20 cellular contexts compared by ENCODE assay signal in the genomic region with DNA sequence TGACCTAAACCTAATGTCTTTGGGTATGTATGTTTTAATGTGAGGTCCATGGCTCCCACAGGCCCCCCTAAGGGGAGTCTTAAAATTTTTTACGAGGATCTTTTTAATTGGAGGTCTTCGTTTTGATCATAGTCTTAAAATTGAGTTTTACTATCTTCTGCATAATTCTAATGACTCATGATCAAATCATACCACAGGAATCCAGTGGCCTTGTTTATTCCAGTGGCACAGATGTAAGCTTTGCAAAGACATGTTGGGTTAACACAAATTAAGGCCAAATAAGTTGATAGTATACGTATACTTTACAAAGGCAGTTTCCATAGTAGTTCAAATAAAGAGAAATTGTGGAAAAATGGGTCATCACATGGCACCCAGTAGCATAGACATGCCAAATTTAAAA. TPM values are rescaled to one million over a fixed set of nuclear protein-coding genes. Genes with fewer than 3 reads are reported as not detected.
DNase-seq lines count a peak whose midpoint lies in the region; ATAC-seq, FAIRE-seq and TF ChIP-seq lines count a peak whose summit lies in the region.
"Had no signal": no experiment of that assay in that cellular context is flagged by ENCODE, and none has a peak within 500 bp of the region (broad histone marks: within the 10 kb centered on the region; RNA-seq: fewer than 3 reads in every experiment).

No MANE protein-coding gene starts in this region.

- H3K36me3 ChIP-seq in PC-9 (ENCODE audit: low read depth), result no peaks in the 10 kb centered on the region
- no peaks in the 10 kb centered on the region for H3K36me3 ChIP-seq in endothelial cell of umbilical vein (ENCODE audit: control insufficient read depth in 2 of 2, extremely low read depth in 1 of 2, insufficient read depth in 2 of 2, low read length in 2 of 2)
- H3K36me3 ChIP-seq in osteoblast (ENCODE audit: insufficient read depth, low read length), result no peaks in the 10 kb centered on the region
- no peaks in the 10 kb centered on the region for H3K36me3 ChIP-seq in tibial nerve
- no peaks in the 10 kb centered on the region for H3K36me3 ChIP-seq in gastrocnemius medialis
- no peaks in the 10 kb centered on the region for H3K36me3 ChIP-seq in hepatocyte (replicated peaks; ENCODE audit: insufficient read depth, low read depth)
- H3K36me3 ChIP-seq: spleen, upper lobe of left lung had no signal

- ATAC-seq in HG03108 (IDR thresholded peaks at IDR 0.05; ENCODE audit: unreplicated experiment) (no peak), gastrocnemius medialis (no peak)
- ATAC-seq: activated naive CD4-positive, alpha-beta T cell treated with anti-CD3 and anti-CD28 coated beads, Interleukin-2, amount 50 U/mL, for 72 hours; left colon had no signal

- CTCF ChIA-PET in PC-9 (lab: Charles Lee), result no interaction called here
- CTCF ChIA-PET in endothelial cell of umbilical vein (lab: Charles Lee), result interaction anchor here (0.8 kb wide), 1 partner anchor 238 kb away, joined by 3 read pairs; no protein-coding TSS in a partner anchor

- H3K4me2 ChIP-seq in PC-9 (0 out of 2 replicates have a peak overlapping the region, but pooled peaks have one; percentile 10), endothelial cell of umbilical vein (ENCODE audit: insufficient read depth, low read length) (no peak overlapping the region), osteoblast (ENCODE audit: insufficient read depth, low read length) (peak overlapping the region; percentile 14), hepatocyte (no peak overlapping the region)

- BruUV-seq in PC-9 (replicated peaks; lab: Mats Ljungman, UMichigan) (no TSS peak), endothelial cell of umbilical vein (replicated peaks; lab: Mats Ljungman, UMichigan) (no TSS peak)

- intact Hi-C loops in PC-9 (cut with micrococcal nuclease; ENCODE audit: unreplicated experiment) (no loop called here), endothelial cell of umbilical vein (cut with micrococcal nuclease) (no loop called here), gastrocnemius medialis (cut with DNase I; ENCODE audit: low total_unique reads) (no loop called here)

- peaks cover 12% of the 10 kb centered on the region; the same call in 1 of the 2 replicates for H3K9me3 ChIP-seq in PC-9 (ENCODE audit: insufficient read depth, low read depth)
- no peaks in the 10 kb centered on the region for H3K9me3 ChIP-seq in endothelial cell of umbilical vein (replicated peaks; ENCODE audit: control insufficient read depth, insufficient read depth, low read length)
- no peaks in the 10 kb centered on the region for H3K9me3 ChIP-seq in osteoblast (ENCODE audit: low read depth, low read length)
- no peaks in the 10 kb centered on the region for H3K9me3 ChIP-seq in tibial nerve
- H3K9me3 ChIP-seq in gastrocnemius medialis, result no peaks in the 10 kb centered on the region
- H3K9me3 ChIP-seq in hepatocyte (ENCODE audit: low read depth), result no peaks in the 10 kb centered on the region
- H3K9me3 ChIP-seq: spleen, upper lobe of left lung had no signal

- H3K4me1 ChIP-seq in PC-9 (replicated peaks; ENCODE audit: insufficient read depth), result peaks cover 20% of the 10 kb centered on the region
- H3K4me1 ChIP-seq in endothelial cell of umbilical vein (ENCODE audit: control insufficient read depth, extremely low read depth, insufficient read depth, low read length), result peaks cover 6% of the 10 kb centered on the region
- peaks cover 53% of the 10 kb centered on the region for H3K4me1 ChIP-seq in osteoblast (ENCODE audit: insufficient read depth, low read length)
- peaks cover 0 to 29% (median 0%) of the 10 kb centered on the region in 4 donors for H3K4me1 ChIP-seq in tibial nerve
- H3K4me1 ChIP-seq in gastrocnemius medialis, result no peaks in the 10 kb centered on the region
- no peaks in the 10 kb centered on the region for H3K4me1 ChIP-seq in hepatocyte (ENCODE audit: insufficient read depth)

- peak; percentile 82 for DNase-seq in EL
- peak in 1 of 2 experiments; percentile 54 for DNase-seq in PC-9
- DNase-seq in endothelial cell of umbilical vein (ENCODE audit: low read depth, low spot score), result no peak
- peak; percentile 38 for DNase-seq in osteoblast (ENCODE audit: insufficient read length, low spot score, missing footprints)
- no peak for DNase-seq in tibial nerve (ENCODE audit: low spot score in 2 of 2)
- DNase-seq in gastrocnemius medialis, result no peak
- no peak for DNase-seq in hepatocyte (ENCODE audit: low spot score)
- DNase-seq: activated CD4-positive, alpha-beta T cell treated with anti-CD3 and anti-CD28 coated beads for 48 hours; CD4-positive, alpha-beta T cell; cerebellar nuclear complex; hippocampal formation; left colon; SHP77; spleen; stimulated activated naive CD4-positive, alpha-beta T cell; T-helper 9 cell; upper lobe of left lung had no signal

- no peaks in the 10 kb centered on the region for H3K79me2 ChIP-seq in PC-9 (ENCODE audit: low read depth)
- no peaks in the 10 kb centered on the region for H3K79me2 ChIP-seq in endothelial cell of umbilical vein (ENCODE audit: control insufficient read depth, insufficient read depth, low read length)
- H3K79me2 ChIP-seq in osteoblast (ENCODE audit: insufficient read depth, low read length), result no peaks in the 10 kb centered on the region
- H3K79me2 ChIP-seq in hepatocyte, result no peaks in the 10 kb centered on the region

- H3K27ac ChIP-seq in PC-9, result no peak overlapping the region
- H3K27ac ChIP-seq in endothelial cell of umbilical vein (ENCODE audit: insufficient read depth, low read depth, low read length), result no peak overlapping the region
- H3K27ac ChIP-seq in osteoblast (ENCODE audit: low read depth, low read length), result peak overlapping the region; percentile 68
- H3K27ac ChIP-seq in tibial nerve, result no peak overlapping the region
- H3K27ac ChIP-seq in gastrocnemius medialis, result no peak overlapping the region
- H3K27ac ChIP-seq in hepatocyte, result no peak overlapping the region
- H3K27ac ChIP-seq: spleen, upper lobe of left lung had no signal

- peaks cover 3% of the 10 kb centered on the region; the same call in 1 of the 2 replicates for H3F3A ChIP-seq in PC-9 (ENCODE audit: insufficient read depth, low read depth)

- no peak overlapping the region for H3K9ac ChIP-seq in endothelial cell of umbilical vein (replicated peaks; ENCODE audit: extremely low read depth, insufficient read depth, low read length)

- no peak for TF ChIP-seq EP300 in tibial nerve (IDR thresholded peaks at IDR 0.05)

- in situ Hi-C loops in gastrocnemius medialis (cut with MboI; ENCODE audit: low sequenced_read_pairs in 4 of 4), result no loop called here

- dilution Hi-C loops in endothelial cell of umbilical vein (cut with MboI; ENCODE audit: extremely low pct_ligation_motif_present, low sequenced_read_pairs), result no loop called here

- TF ChIP-seq CTCF in PC-9 (conservative IDR thresholded peaks at IDR 0.05) (no peak), endothelial cell of umbilical vein (IDR thresholded peaks at IDR 0.05; ENCODE audit: extremely low read depth in 1 of 2, insufficient read depth in 1 of 2, low read depth in 1 of 2, low read length in 2 of 2) (no peak), osteoblast (IDR thresholded peaks at IDR 0.05; ENCODE audit: extremely low read depth, low read depth, low read length) (no peak), tibial nerve (IDR thresholded peaks at IDR 0.05) (no peak), gastrocnemius medialis (IDR thresholded peaks at IDR 0.05 in 4 of 5, conservative IDR thresholded peaks at IDR 0.05 in 1 of 5) (no peak), hepatocyte (IDR thresholded peaks at IDR 0.05; ENCODE audit: poor library complexity) (no peak)

- POLR2A ChIA-PET in PC-9 (lab: Charles Lee; ENCODE audit: unreplicated experiment) (no interaction called here), endothelial cell of umbilical vein (lab: Charles Lee) (no interaction called here)

- H3K9me2 ChIP-seq in PC-9 (ENCODE audit: insufficient read depth), result no peaks in the 10 kb centered on the region
- H3K9me2 ChIP-seq in hepatocyte (replicated peaks; ENCODE audit: insufficient read depth), result no peaks in the 10 kb centered on the region

- TF ChIP-seq POLR2A in endothelial cell of umbilical vein (IDR thresholded peaks at IDR 0.05; ENCODE audit: low read depth, low read length) (no peak), tibial nerve (IDR thresholded peaks at IDR 0.05) (no peak), gastrocnemius medialis (IDR thresholded peaks at IDR 0.05) (no peak)

- no peak overlapping the region for H2AFZ ChIP-seq in PC-9
- no peak overlapping the region for H2AFZ ChIP-seq in endothelial cell of umbilical vein (ENCODE audit: low read depth, low read length)
- H2AFZ ChIP-seq in osteoblast (ENCODE audit: low read length), result no peak overlapping the region
- H2AFZ ChIP-seq in hepatocyte, result no peak overlapping the region

- H4K20me1 ChIP-seq in PC-9 (ENCODE audit: insufficient read depth), result no peaks in the 10 kb centered on the region
- no peaks in the 10 kb centered on the region for H4K20me1 ChIP-seq in endothelial cell of umbilical vein (replicated peaks; ENCODE audit: control insufficient read depth, extremely low read depth, insufficient read depth, low read length)
- no peaks in the 10 kb centered on the region for H4K20me1 ChIP-seq in osteoblast (ENCODE audit: insufficient read depth, low read length)
- no peaks in the 10 kb centered on the region for H4K20me1 ChIP-seq in hepatocyte (ENCODE audit: insufficient read depth, poor library complexity, severe bottlenecking)

- FAIRE-seq in endothelial cell of umbilical vein (lab: Jason Lieb, UNC), result no peak

- H3K27me3 ChIP-seq in PC-9 (ENCODE audit: insufficient read depth, low read depth) (no peaks in the 10 kb centered on the region), endothelial cell of umbilical vein (ENCODE audit: control insufficient read depth in 2 of 2, insufficient read depth in 2 of 2, low read length in 2 of 2) (peaks cover 5 to 12% of the 10 kb centered on the region in 2 experiments), osteoblast (ENCODE audit: insufficient read depth, low read length) (no peaks in the 10 kb centered on the region), tibial nerve (no peaks in the 10 kb centered on the region), gastrocnemius medialis (no peaks in the 10 kb centered on the region), hepatocyte (no peaks in the 10 kb centered on the region)
- H3K27me3 ChIP-seq: upper lobe of left lung had no signal

- WGBS in tibial nerve, 2 donors, result 88 to 92% methylated on average over 3 of the region's 3 CpGs
- WGBS in hepatocyte (ENCODE audit: low lambda C conversion rate, missing lambda C conversion rate), result 66% methylated on average over 3 of the region's 3 CpGs

- H3K4me3 ChIP-seq in PC-9 (no peak overlapping the region), endothelial cell of umbilical vein (replicated peaks in 1 of 3; ENCODE audit: insufficient read depth in 1 of 3, low read depth in 1 of 3, low read length in 3 of 3) (no peak overlapping the region), osteoblast (ENCODE audit: insufficient read depth, low read length) (no peak overlapping the region), tibial nerve (no peak overlapping the region), gastrocnemius medialis (no peak overlapping the region), hepatocyte (no peak overlapping the region)
- H3K4me3 ChIP-seq: spleen, upper lobe of left lung had no signal

- no peaks in the 10 kb centered on the region for H3K9me1 ChIP-seq in endothelial cell of umbilical vein (replicated peaks; ENCODE audit: control insufficient read depth, extremely low read depth, insufficient read depth, low read length)

RNA-seq across cellular contexts. Expression of gene FJX1, which starts 33.9 kb away (rescaled TPM):
- 14.8 and 17.5 TPM in 2 replicates for total RNA-seq in PC-9 (2021)
- 23.7 and 26.6 TPM in 2 replicates for total RNA-seq in endothelial cell of umbilical vein
- 9.2 and 11.1 TPM in 2 replicates for polyA plus RNA-seq in endothelial cell of umbilical vein
- 7.3 and 8.4 TPM in 2 replicates for polyA plus RNA-seq in endothelial cell of umbilical vein (2011; cell fraction: cytosol; rRNA removed)
- polyA plus RNA-seq in endothelial cell of umbilical vein (2011; cell fraction: nucleus; rRNA removed), result 7.5 and 9.6 TPM in 2 replicates
- 14.5 and 18.8 TPM in 2 replicates for polyA plus RNA-seq in endothelial cell of umbilical vein (2012)
- polyA minus RNA-seq in endothelial cell of umbilical vein, result 5.2 and 5.7 TPM in 2 replicates
- 5.5 TPM for polyA minus RNA-seq in endothelial cell of umbilical vein (2011; cell fraction: cytosol; rRNA and poly(A)+ RNA removed)
- 3.9 and 8.0 TPM in 2 replicates for polyA minus RNA-seq in endothelial cell of umbilical vein (2011; cell fraction: nucleus; rRNA and poly(A)+ RNA removed)
- 10.3 and 13.8 TPM in 2 replicates for total RNA-seq in osteoblast
- 1 to 10 TPM; 1.5 to 7.2 (median 4.9) TPM for total RNA-seq in tibial nerve
- 10 to 100 TPM in 1 of 4 donors, 1 to 10 TPM in 3; 1.5 to 10.8 (median 2.0) TPM for total RNA-seq in gastrocnemius medialis
- 12.4 and 13.5 TPM in 2 replicates for total RNA-seq in hepatocyte
- 29.0 and 34.8 TPM in 2 replicates for polyA plus RNA-seq in hepatocyte
- total RNA-seq: CD4-positive, alpha-beta T cell had no signal

RNA-seq across cellular contexts. Expression of gene PAMR1, which starts 58.9 kb away (rescaled TPM):
- 1.1 TPM in 2 replicates for total RNA-seq in PC-9 (2021)
- not detected in 2 replicates for total RNA-seq in endothelial cell of umbilical vein
- not detected in 2 replicates for polyA plus RNA-seq in endothelial cell of umbilical vein
- not detected in 2 replicates for polyA plus RNA-seq in endothelial cell of umbilical vein (2011; cell fraction: cytosol; rRNA removed)
- not detected in 2 replicates for polyA plus RNA-seq in endothelial cell of umbilical vein (2011; cell fraction: nucleus; rRNA removed)
- not detected in 2 replicates for polyA plus RNA-seq in endothelial cell of umbilical vein (2012)
- polyA minus RNA-seq in endothelial cell of umbilical vein, result not detected in 2 replicates
- polyA minus RNA-seq in endothelial cell of umbilical vein (2011; cell fraction: cytosol; rRNA and poly(A)+ RNA removed), result not detected
- not detected in 2 replicates for polyA minus RNA-seq in endothelial cell of umbilical vein (2011; cell fraction: nucleus; rRNA and poly(A)+ RNA removed)
- 49.9 and 60.7 TPM in 2 replicates for total RNA-seq in osteoblast
- total RNA-seq in tibial nerve, result 10 to 100 TPM in 1 of 4 donors, 1 to 10 TPM in 3; 6.9 to 10.8 (median 7.7) TPM
- 1 to 10 TPM in 3 of 4 donors, under 1 TPM in 1; 0.49 to 3.2 (median 1.4) TPM for total RNA-seq in gastrocnemius medialis
- 24.8 and 31.1 TPM in 2 replicates for total RNA-seq in hepatocyte
- polyA plus RNA-seq in hepatocyte, result 26.3 and 35.2 TPM in 2 replicates
- total RNA-seq: activated naive CD4-positive, alpha-beta T cell treated with anti-CD3 and anti-CD28 coated beads, Interleukin-2, amount 50 U/mL, for 72 hours; CD4-positive, alpha-beta T cell; G401 had no signal

Comparison
In these comparisons a context has a peak if more than half of its experiments do, and no peak if none do; other contexts are left out.
1. DNase-seq: peak in EL (single experiment) and osteoblast (single experiment); none in endothelial cell of umbilical vein (single experiment), tibial nerve (0 of 2), gastrocnemius medialis (0 of 2) and hepatocyte (single experiment).
2. H3K4me2 ChIP-seq: peak in PC-9 (single experiment) and osteoblast (single experiment); none in endothelial cell of umbilical vein (single experiment) and hepatocyte (single experiment).